ENCODE assay signal across 1 cellular context in genomic region chr4:40193018-40193571, GRCh38.
TF ChIP-seq lines count a peak whose summit lies in the region.

No MANE protein-coding gene starts in this region.

TF ChIP-seq in GM12878, 131 proteins besides CTCF, POLR2A, EP300 and RAD21 (continued from another document and continues in another):
- peak; percentile 58; the same call in 1 of the 2 replicates for TF ChIP-seq ZBTB4 (CRISPR knock-in tag; IDR thresholded peaks at IDR 0.05)
- TF ChIP-seq TAF1 (IDR thresholded peaks at IDR 0.05; ENCODE audit: borderline replicate concordance, low read depth, low read length): no peak
- peak; percentile 14; the same call in 1 of the 2 replicates for TF ChIP-seq SIN3A (IDR thresholded peaks at IDR 0.05; ENCODE audit: low read depth, low read length)
- TF ChIP-seq CHD4 (IDR thresholded peaks at IDR 0.05): no peak
- TF ChIP-seq NRF1 (conservative IDR thresholded peaks at IDR 0.05; ENCODE audit: low read depth, low read length): no peak
- TF ChIP-seq WRNIP1 (IDR thresholded peaks at IDR 0.05; ENCODE audit: borderline replicate concordance, low read depth, low read length): 0 out of 2 replicates have a peak, but pooled peaks have one; percentile 5
- no peak for TF ChIP-seq HDAC2 (IDR thresholded peaks at IDR 0.05)
- no peak for TF ChIP-seq ZBTB40 (IDR thresholded peaks at IDR 0.05; ENCODE audit: borderline replicate concordance)
- no peak for TF ChIP-seq PKNOX1 (IDR thresholded peaks at IDR 0.05)
- no peak for TF ChIP-seq EGR1 (IDR thresholded peaks at IDR 0.05; ENCODE audit: borderline replicate concordance in 1 of 2, low read depth in 2 of 2, low read length in 2 of 2)
- TF ChIP-seq SMAD1 (IDR thresholded peaks at IDR 0.05; ENCODE audit: low read depth, partially characterized antibody): peak; percentile 16
- TF ChIP-seq ZNF207 (IDR thresholded peaks at IDR 0.05; ENCODE audit: borderline replicate concordance): peak; percentile 36; the same call in 1 of the 2 replicates
- no peak for TF ChIP-seq SREBF2 (IDR thresholded peaks at IDR 0.05; ENCODE audit: low read length)
- no peak; the same call in none of the 2 replicates for TF ChIP-seq POLR2AphosphoS2 (IDR thresholded peaks at IDR 0.05; ENCODE audit: low read depth, low read length)
- no peak for TF ChIP-seq CREB1 (IDR thresholded peaks at IDR 0.05; ENCODE audit: low read depth)
- peak; percentile 53; the same call in 1 of the 2 replicates for TF ChIP-seq RELB (IDR thresholded peaks at IDR 0.05; ENCODE audit: low read depth)
- no peak for TF ChIP-seq RELA (IDR thresholded peaks at IDR 0.05; ENCODE audit: borderline replicate concordance, partially characterized antibody)
- TF ChIP-seq RAD51 (IDR thresholded peaks at IDR 0.05): no peak
- TF ChIP-seq PAX8 (IDR thresholded peaks at IDR 0.05): no peak
- TF ChIP-seq CREM (IDR thresholded peaks at IDR 0.05; ENCODE audit: low read depth): no peak
- no peak for TF ChIP-seq TARDBP (IDR thresholded peaks at IDR 0.05; ENCODE audit: borderline replicate concordance)
- TF ChIP-seq HSF1 (IDR thresholded peaks at IDR 0.05; ENCODE audit: low read depth, low read length): no peak
- no peak for TF ChIP-seq TCF7 (IDR thresholded peaks at IDR 0.05; ENCODE audit: borderline replicate concordance)
- TF ChIP-seq CUX1 (IDR thresholded peaks at IDR 0.05; ENCODE audit: insufficient replicate concordance, low read depth, low read length): no peak
- no peak for TF ChIP-seq BCL3 (IDR thresholded peaks at IDR 0.05; ENCODE audit: borderline replicate concordance, insufficient read depth, low read depth, low read length, poor library complexity, severe bottlenecking)
- no peak for TF ChIP-seq MTA2 (IDR thresholded peaks at IDR 0.05; ENCODE audit: low read depth)
- TF ChIP-seq PBX3 (IDR thresholded peaks at IDR 0.05; ENCODE audit: insufficient replicate concordance, low read depth, low read length): no peak
- TF ChIP-seq KLF5 (IDR thresholded peaks at IDR 0.05; ENCODE audit: partially characterized antibody): peak; percentile 18
- TF ChIP-seq MTA3 (IDR thresholded peaks at IDR 0.05; ENCODE audit: borderline replicate concordance, low read length): no peak
- 0 out of 2 replicates have a peak, but pooled peaks have one; percentile 14 for TF ChIP-seq MYB (IDR thresholded peaks at IDR 0.05; ENCODE audit: borderline replicate concordance, low read depth, low read length)
- TF ChIP-seq SREBF1 (IDR thresholded peaks at IDR 0.05; ENCODE audit: low read length): no peak
- no peak for TF ChIP-seq E2F4 (IDR thresholded peaks at IDR 0.05; ENCODE audit: low read depth, low read length)
- TF ChIP-seq ZNF274 (IDR thresholded peaks at IDR 0.05; ENCODE audit: insufficient read depth, insufficient read length): no peak
